In the genomic region with DNA sequence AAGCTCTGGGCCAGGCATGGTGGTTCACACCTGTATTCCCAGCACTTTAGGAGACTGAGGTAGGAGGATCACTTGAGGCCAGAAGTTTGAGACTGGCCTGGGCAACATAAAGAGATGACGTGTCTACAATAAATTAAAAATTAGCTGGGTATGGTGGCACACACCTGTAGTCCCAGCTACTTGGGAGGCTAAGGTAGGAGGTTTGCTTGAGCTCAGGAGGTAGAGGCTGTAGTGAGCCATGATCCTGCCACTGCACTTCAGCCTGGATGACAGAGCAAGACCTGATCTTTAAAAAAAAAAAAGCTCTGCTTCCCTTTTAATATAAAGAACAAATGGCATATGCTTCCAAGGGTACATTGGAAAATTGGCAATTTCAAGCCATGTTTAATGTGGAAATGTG, we compare ENCODE assay signal across 20 cellular contexts.
"Had no signal": no experiment of that assay in that cellular context is flagged by ENCODE, and none has a peak within 500 bp of the region (broad histone marks: within the 10 kb centered on the region; RNA-seq: fewer than 3 reads in every experiment).

No MANE protein-coding gene starts in this region.

- ATAC-seq: heart right ventricle had no signal

- DNase-seq: activated CD4-positive, alpha-beta T cell treated with anti-CD3 and anti-CD28 coated beads, Interleukin-2, amount 50 U/mL, for 1 hour; activated CD8-positive, alpha-beta memory T cell treated with anti-CD3 and anti-CD28 coated beads for 24 hours; activated CD8-positive, alpha-beta memory T cell treated with anti-CD3 and anti-CD28 coated beads, Interleukin-2, amount 50 U/mL, for 48 hours; activated effector memory CD4-positive, alpha-beta T cell treated with anti-CD3 and anti-CD28 coated beads, Interleukin-2, amount 50 U/mL, for 16 hours; activated naive CD4-positive, alpha-beta T cell treated with anti-CD3 and anti-CD28 coated beads, Interleukin-2, amount 50 U/mL, for 16 hours; activated T-cell treated with anti-CD3 and anti-CD28 coated beads, Interleukin-2, amount 50 U/mL, for 48 hours; aorta; effector CD8-positive, alpha-beta T cell; heart right ventricle; immature natural killer cell; nephron progenitor cell; nucleus accumbens; retina; stimulated activated CD4-positive, alpha-beta T cell treated with anti-CD3 and anti-CD28 coated beads, Interleukin-2, amount 100 ng/mL, for 24 hours; T-helper 1 cell; T-helper 9 cell; transverse colon had no signal

- H3K9me3 ChIP-seq: esophagus muscularis mucosa, heart right ventricle, transverse colon, vagina had no signal

- H3K27ac ChIP-seq: esophagus muscularis mucosa, vagina had no signal

- H3K4me3 ChIP-seq: esophagus muscularis mucosa, heart right ventricle, transverse colon, vagina had no signal

- FAIRE-seq: bronchial epithelial cell had no signal

- H3K27me3 ChIP-seq: esophagus muscularis mucosa, heart right ventricle, transverse colon, vagina had no signal

- H3K36me3 ChIP-seq: esophagus muscularis mucosa, transverse colon, vagina had no signal
